ENCODE assay signal across 1 cellular context in genomic region chr1:246178902-246179301, GRCh38.
TF ChIP-seq lines count a peak whose summit lies in the region.

No MANE protein-coding gene starts in this region.

TF ChIP-seq in HepG2, 621 proteins besides CTCF, POLR2A, EP300 and RAD21 (continued from another document):
- no peak for TF ChIP-seq SOX6 (IDR thresholded peaks at IDR 0.05)
- TF ChIP-seq SOX6 (CRISPR knock-in tag; IDR thresholded peaks at IDR 0.05) = 0 out of 2 replicates have a peak, but pooled peaks have one; percentile 18
- no peak for TF ChIP-seq ZNF770 (CRISPR knock-in tag; IDR thresholded peaks at IDR 0.05)
- no peak for TF ChIP-seq MTERF4 (CRISPR knock-in tag; IDR thresholded peaks at IDR 0.05)
- TF ChIP-seq ZNF660 (CRISPR knock-in tag; IDR thresholded peaks at IDR 0.05; ENCODE audit: borderline replicate concordance, low read depth) = no peak
- TF ChIP-seq FOXP1 (IDR thresholded peaks at IDR 0.05) = no peak
- peak; percentile 16; the same call in 1 of the 2 replicates for TF ChIP-seq FOXP1 (CRISPR knock-in tag; IDR thresholded peaks at IDR 0.05)
- TF ChIP-seq GATAD2A (CRISPR knock-in tag; IDR thresholded peaks at IDR 0.05) = 0 out of 2 replicates have a peak, but pooled peaks have one; percentile 43
- TF ChIP-seq SMYD3 (CRISPR knock-in tag; IDR thresholded peaks at IDR 0.05) = no peak
- TF ChIP-seq POLR2G (IDR thresholded peaks at IDR 0.05; ENCODE audit: low read depth, low read length) = no peak
- TF ChIP-seq FOXA3 (CRISPR knock-in tag; IDR thresholded peaks at IDR 0.05) = 0 out of 2 replicates have a peak, but pooled peaks have one; percentile 19
- no peak for TF ChIP-seq ZNF138 (CRISPR knock-in tag; IDR thresholded peaks at IDR 0.05; ENCODE audit: low read depth)
- TF ChIP-seq CHD2 (IDR thresholded peaks at IDR 0.05; ENCODE audit: low read depth, low read length) = no peak
- 0 out of 2 replicates have a peak, but pooled peaks have one; percentile 26 for TF ChIP-seq ZNF644 (CRISPR knock-in tag; IDR thresholded peaks at IDR 0.05; ENCODE audit: low read depth)
- no peak for TF ChIP-seq RBFOX2 (IDR thresholded peaks at IDR 0.05; ENCODE audit: low read depth, low read length)
- TF ChIP-seq ZFP82 (CRISPR knock-in tag; IDR thresholded peaks at IDR 0.05; ENCODE audit: borderline replicate concordance) = no peak
- TF ChIP-seq SP5 (CRISPR knock-in tag; IDR thresholded peaks at IDR 0.05; ENCODE audit: borderline replicate concordance, low read depth) = 0 out of 2 replicates have a peak, but pooled peaks have one; percentile 25
- no peak for TF ChIP-seq CREBL2 (CRISPR knock-in tag; IDR thresholded peaks at IDR 0.05; ENCODE audit: borderline replicate concordance)
- TF ChIP-seq GTF2F1 (IDR thresholded peaks at IDR 0.05; ENCODE audit: low read length) = no peak
- no peak for TF ChIP-seq ZNF672 (CRISPR knock-in tag; IDR thresholded peaks at IDR 0.05)
- no peak for TF ChIP-seq ZNF354B (CRISPR knock-in tag; IDR thresholded peaks at IDR 0.05)
- peak; percentile 63; the same call in 1 of the 2 replicates for TF ChIP-seq ETV5 (CRISPR knock-in tag; IDR thresholded peaks at IDR 0.05; ENCODE audit: borderline replicate concordance)
- peak; percentile 19; the same call in 1 of the 2 replicates for TF ChIP-seq SAP130 (CRISPR knock-in tag; IDR thresholded peaks at IDR 0.05; ENCODE audit: low read depth)
- no peak for TF ChIP-seq NR3C1 (CRISPR knock-in tag; IDR thresholded peaks at IDR 0.05)
- TF ChIP-seq SALL1 (CRISPR knock-in tag; IDR thresholded peaks at IDR 0.05) = 0 out of 2 replicates have a peak, but pooled peaks have one; percentile 15
- no peak for TF ChIP-seq RBM22 (optimal IDR thresholded peaks at IDR 0.05; ENCODE audit: low read length)
- peak; percentile 81; the same call in 1 of the 2 replicates for TF ChIP-seq RARA (CRISPR knock-in tag; IDR thresholded peaks at IDR 0.05)
- no peak for TF ChIP-seq ZEB1 (IDR thresholded peaks at IDR 0.05; ENCODE audit: insufficient replicate concordance, low read depth)
- no peak for TF ChIP-seq ETV6 (CRISPR knock-in tag; conservative IDR thresholded peaks at IDR 0.05)
- peak; percentile 63 for TF ChIP-seq ARID5B (CRISPR knock-in tag; IDR thresholded peaks at IDR 0.05)
- no peak for TF ChIP-seq ISL2 (CRISPR knock-in tag; IDR thresholded peaks at IDR 0.05)
- no peak; the same call in 1 of the 2 replicates for TF ChIP-seq ZBTB3 (CRISPR knock-in tag; IDR thresholded peaks at IDR 0.05; ENCODE audit: borderline replicate concordance, low read depth)
- TF ChIP-seq ZBTB44 (CRISPR knock-in tag; IDR thresholded peaks at IDR 0.05) = no peak
- no peak for TF ChIP-seq SOX13 (IDR thresholded peaks at IDR 0.05)
- peak in 1 of 2 experiments; percentile 35; a peak in 1 of 4 replicates for TF ChIP-seq SOX13 (CRISPR knock-in tag; conservative IDR thresholded peaks at IDR 0.05 in 1 of 2, IDR thresholded peaks at IDR 0.05 in 1 of 2)
- TF ChIP-seq ZNF572 (CRISPR knock-in tag; IDR thresholded peaks at IDR 0.05) = no peak
- no peak for TF ChIP-seq MYNN (CRISPR knock-in tag; IDR thresholded peaks at IDR 0.05; ENCODE audit: low read depth)
- TF ChIP-seq PHF8 (CRISPR knock-in tag; IDR thresholded peaks at IDR 0.05) = no peak
- no peak for TF ChIP-seq ZNF589 (CRISPR knock-in tag; conservative IDR thresholded peaks at IDR 0.05)
- TF ChIP-seq POGZ (CRISPR knock-in tag; IDR thresholded peaks at IDR 0.05) = 0 out of 2 replicates have a peak, but pooled peaks have one; percentile 37
- TF ChIP-seq MED8 (CRISPR knock-in tag; IDR thresholded peaks at IDR 0.05; ENCODE audit: insufficient replicate concordance) = no peak
- TF ChIP-seq MBNL3 (CRISPR knock-in tag; conservative IDR thresholded peaks at IDR 0.05) = no peak
- TF ChIP-seq HMG20A (CRISPR knock-in tag; IDR thresholded peaks at IDR 0.05; ENCODE audit: borderline replicate concordance) = peak; percentile 63; the same call in 1 of the 2 replicates
- TF ChIP-seq ZNF761 (CRISPR knock-in tag; conservative IDR thresholded peaks at IDR 0.05) = no peak
- no peak for TF ChIP-seq ZNF335 (CRISPR knock-in tag; IDR thresholded peaks at IDR 0.05)
- no peak for TF ChIP-seq ZNF343 (CRISPR knock-in tag; IDR thresholded peaks at IDR 0.05)
- TF ChIP-seq NR0B2 (CRISPR knock-in tag; IDR thresholded peaks at IDR 0.05) = no peak
- peak; percentile 55; the same call in 1 of the 2 replicates for TF ChIP-seq ELF3 (CRISPR knock-in tag; IDR thresholded peaks at IDR 0.05)
- no peak for TF ChIP-seq AKAP8 (CRISPR knock-in tag; IDR thresholded peaks at IDR 0.05)
- no peak for TF ChIP-seq GABPA (IDR thresholded peaks at IDR 0.05; ENCODE audit: low read depth, low read length)
- TF ChIP-seq GABPA (CRISPR knock-in tag; IDR thresholded peaks at IDR 0.05; ENCODE audit: low read depth) = peak; percentile 42; the same call in 1 of the 2 replicates
- TF ChIP-seq ZNF788 (CRISPR knock-in tag; IDR thresholded peaks at IDR 0.05; ENCODE audit: borderline replicate concordance) = no peak
- TF ChIP-seq ATF1 (CRISPR knock-in tag; IDR thresholded peaks at IDR 0.05) = no peak
- peak; percentile 80 for TF ChIP-seq GFI1 (CRISPR knock-in tag; IDR thresholded peaks at IDR 0.05; ENCODE audit: borderline replicate concordance)
- TF ChIP-seq NCOA2 (CRISPR knock-in tag; IDR thresholded peaks at IDR 0.05) = peak; percentile 48; the same call in 1 of the 2 replicates
- no peak for TF ChIP-seq ZNF274 (CRISPR knock-in tag; IDR thresholded peaks at IDR 0.05)
- no peak for TF ChIP-seq ZNF451 (CRISPR knock-in tag; IDR thresholded peaks at IDR 0.05)
